In the genomic region with DNA sequence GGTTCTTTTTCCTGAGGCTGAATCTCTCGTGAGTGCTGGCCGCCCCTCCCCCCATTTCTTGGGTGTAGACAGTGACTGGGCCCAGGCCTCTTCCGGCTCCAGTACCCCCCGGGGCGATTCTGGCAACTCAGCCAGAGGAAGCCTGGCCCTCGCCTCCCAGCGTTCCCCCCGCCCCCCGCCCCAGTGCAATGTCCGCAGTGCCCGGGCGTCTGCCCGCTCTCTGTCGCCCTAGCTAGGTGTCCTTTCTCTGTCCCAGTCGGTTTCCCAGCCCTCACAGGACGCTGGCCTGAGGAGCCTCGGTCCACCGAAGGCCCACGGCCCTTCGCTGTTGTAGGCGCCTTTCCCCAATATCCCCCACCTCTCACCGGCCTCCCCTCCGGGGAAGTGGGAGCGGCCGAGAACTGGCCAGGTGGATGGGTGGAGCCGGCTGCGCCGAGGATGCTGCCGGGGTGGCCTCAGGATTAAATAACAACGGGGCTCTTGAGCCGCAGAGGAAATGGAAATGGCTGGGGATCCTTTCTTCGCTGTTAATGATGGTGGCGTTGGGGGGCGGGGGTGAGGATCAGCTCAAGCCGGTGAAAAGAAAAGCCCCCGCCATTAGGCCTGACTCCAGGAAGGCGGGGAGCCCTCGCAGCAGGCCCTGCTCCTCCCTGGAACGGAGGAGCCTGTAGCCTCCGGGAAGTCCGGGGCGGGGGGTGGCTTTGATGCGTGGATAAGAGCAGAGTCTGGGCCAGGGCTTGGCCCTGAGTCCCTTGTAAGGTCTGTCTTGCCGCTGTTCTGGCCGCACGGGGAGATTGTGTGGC, we compare ENCODE assay signal across 8 cellular contexts. TPM values are rescaled to one million over a fixed set of nuclear protein-coding genes. Genes with fewer than 3 reads are reported as not detected.
DNase-seq lines count a peak whose midpoint lies in the region; ATAC-seq and TF ChIP-seq lines count a peak whose summit lies in the region.

No MANE protein-coding gene starts in this region.

- H3K36me3 Mint-ChIP-seq in activated naive CD8-positive, alpha-beta T cell = no peaks in the 10 kb centered on the region

- no peaks in the 10 kb centered on the region for H3K9me3 Mint-ChIP-seq in activated naive CD8-positive, alpha-beta T cell (ENCODE audit: low read depth)

- H3K4me3 Mint-ChIP-seq in activated naive CD8-positive, alpha-beta T cell = peak overlapping the region; percentile 91

- H3K4me1 ChIP-seq in prostate gland (replicated peaks) = no peaks in the 10 kb centered on the region

- DNase-seq in DMS79 treated with DMSO at 0.1 percent for 48 hours (lab: John Stamatoyannopoulos, UW) (peak; percentile 8), DMS79 (lab: John Stamatoyannopoulos, UW) (no peak), NCI-H2196 (lab: John Stamatoyannopoulos, UW; ENCODE audit: unreplicated experiment) (peak; percentile 90), left cardiac atrium (peak; percentile 83), prostate gland (ENCODE audit: low spot score) (peak; percentile 31)

- ATAC-seq in left cardiac atrium (peak; percentile 12 to 16), GM19463 (IDR thresholded peaks at IDR 0.05; ENCODE audit: unreplicated experiment) (no peak), HG03439 (IDR thresholded peaks at IDR 0.05; ENCODE audit: unreplicated experiment) (no peak)

- TF ChIP-seq CTCF in prostate gland (IDR thresholded peaks at IDR 0.05) = no peak

- no peaks in the 10 kb centered on the region for H3K27me3 ChIP-seq in prostate gland (replicated peaks; ENCODE audit: insufficient read depth)

- no peak for TF ChIP-seq POLR2A in prostate gland (IDR thresholded peaks at IDR 0.05)

- peak overlapping the region; percentile 52 to 53 for H3K4me3 ChIP-seq in prostate gland

- H3K9me3 ChIP-seq in prostate gland = no peaks in the 10 kb centered on the region

- H3K27ac ChIP-seq in prostate gland = peak overlapping the region; percentile 75 to 77

- H3K4me1 Mint-ChIP-seq in activated naive CD8-positive, alpha-beta T cell (ENCODE audit: low read depth) = peaks cover 14% of the 10 kb centered on the region

- intact Hi-C loops in left cardiac atrium (cut with DNase I) (loop anchor here in 1 of 2 donors (10.0 kb wide), 1 partner anchor 219 kb away; no protein-coding TSS in a partner anchor), prostate gland (cut with DNase I) (loop anchor here (10.0 kb wide), 1 partner anchor 219 kb away; no protein-coding TSS in a partner anchor)

- H3K27ac Mint-ChIP-seq in activated naive CD8-positive, alpha-beta T cell = no peak overlapping the region

- WGBS in prostate gland = 3% methylated on average over 45 of the region's 46 CpGs

- peaks cover 25% of the 10 kb centered on the region for H3K27me3 Mint-ChIP-seq in activated naive CD8-positive, alpha-beta T cell

- no peaks in the 10 kb centered on the region for H3K36me3 ChIP-seq in prostate gland

RNA-seq across cellular contexts. Expression of gene SPRY4, which starts 1.1 kb away (rescaled TPM):
- total RNA-seq in left cardiac atrium = 10 to 100 TPM; 13.3 to 30.6 TPM
- total RNA-seq in prostate gland = 10 to 100 TPM in 1 of 2 donors, 1 to 10 TPM in 1; 7.5 to 11.5 TPM

Comparison
In these comparisons a context has a peak if more than half of its experiments do, and no peak if none do; other contexts are left out.
1. ATAC-seq: peak in left cardiac atrium (2 of 2); none in GM19463 (single experiment) and HG03439 (single experiment).